8 cellular contexts compared by ENCODE assay signal in genomic region chr4:114458728-114459127, GRCh38.
"Had no signal": no experiment of that assay in that cellular context is flagged by ENCODE, and none has a peak within 500 bp of the region (broad histone marks: within the 10 kb centered on the region; RNA-seq: fewer than 3 reads in every experiment).

No MANE protein-coding gene starts in this region.

- H3K27ac ChIP-seq: GM23248 had no signal

- ATAC-seq: K562 had no signal

- DNase-seq: GM23248, H7, HCEC 1CT, IMR-90, Kasumi-1, KG1 had no signal

- H3K9ac ChIP-seq: GM23248 had no signal

- FAIRE-seq: HTR-8/SVneo, K562 had no signal

- H2AFZ ChIP-seq: GM23248 had no signal

- H3K4me3 ChIP-seq: GM23248, K562 had no signal
